Comparison of ENCODE assay signal across 9 cellular contexts in genomic region chr3:160707187-160707789, GRCh38. TPM values are rescaled to one million over a fixed set of nuclear protein-coding genes. Genes with fewer than 3 reads are reported as not detected.
A peak's percentile ranks its signal among the peaks of the same experiment; 100 is the strongest.
DNase-seq lines count a peak whose midpoint lies in the region; ATAC-seq lines count a peak whose summit lies in the region.
"Had no signal": no experiment of that assay in that cellular context is flagged by ENCODE, and none has a peak within 500 bp of the region (broad histone marks: within the 10 kb centered on the region; RNA-seq: fewer than 3 reads in every experiment).

No MANE protein-coding gene starts in this region.

- H2AFZ ChIP-seq in trophoblast cell (ENCODE audit: insufficient read depth, low read length, poor library complexity), result no peak overlapping the region

- no peaks in the 10 kb centered on the region for H3K4me1 ChIP-seq in trophoblast cell (ENCODE audit: control insufficient read depth in 1 of 2, insufficient read depth in 2 of 2, low read length in 2 of 2)

- intact Hi-C loops in activated CD4-positive, alpha-beta T cell treated with anti-CD3 and anti-CD28 coated beads, Interleukin-2, amount 10 ng/mL, durations not matched to agents 24 days and 14 days (cut with micrococcal nuclease), result loop anchor here (1.0 to 10.0 kb wide), 2 partner anchors 235 to 718 kb away; no protein-coding TSS in a partner anchor

- no peak overlapping the region for H2BK5ac ChIP-seq in trophoblast cell (ENCODE audit: low read depth, low read length, poor library complexity)

- H3K27ac Mint-ChIP-seq in activated CD4-positive, alpha-beta T cell treated with anti-CD3 and anti-CD28 coated beads, Interleukin-2, amount 10 ng/mL, durations not matched to agents 24 days and 14 days, result no peak overlapping the region
- H3K27ac Mint-ChIP-seq: stimulated activated naive CD8-positive, alpha-beta T cell treated with anti-CD3 and anti-CD28 coated beads, Interleukin-15, Interleukin-2, amounts not matched to agents 100 ng/mL and 50 ng/mL, for 24 hours had no signal

- no CpG with 5 or more reads among the region's 4 CpGs for WGBS in trophoblast cell (ENCODE audit: extremely low coverage, insufficient coverage, insufficient read length)

- H3K4ac ChIP-seq in trophoblast cell (ENCODE audit: low read depth, low read length), result no peak overlapping the region

- no peak overlapping the region for H2BK12ac ChIP-seq in trophoblast cell (ENCODE audit: low read length)

- no peak overlapping the region for H3K4me3 ChIP-seq in trophoblast cell (ENCODE audit: low read depth, low read length)

- no peak overlapping the region for H4K8ac ChIP-seq in trophoblast cell (ENCODE audit: low read depth, low read length)

- H3K79me1 ChIP-seq in trophoblast cell (ENCODE audit: low read length), result no peaks in the 10 kb centered on the region

- H2AK5ac ChIP-seq in trophoblast cell (ENCODE audit: low read length), result no peak overlapping the region

- no peak overlapping the region for H2BK120ac ChIP-seq in trophoblast cell (ENCODE audit: insufficient read depth, low read length, poor library complexity)

- no peak overlapping the region for H3K27ac ChIP-seq in trophoblast cell (ENCODE audit: low read depth, low read length)

- no peak overlapping the region for H4K12ac ChIP-seq in trophoblast cell (ENCODE audit: low read depth, low read length)

- DNase-seq in stimulated activated CD4-positive, alpha-beta T cell treated with anti-CD3 and anti-CD28 coated beads, Interleukin-4, amount 100 ng/mL, for 24 hours, result peak; percentile 41
- DNase-seq in stimulated activated CD4-positive, alpha-beta T cell treated with anti-CD3 and anti-CD28 coated beads, Interleukin-12 subunit alpha, Interleukin-12 subunit beta, amount 100 ng/mL, for 4 hours, result no peak
- DNase-seq in NCI-H2196 (lab: John Stamatoyannopoulos, UW; ENCODE audit: unreplicated experiment), result peak; percentile 79
- peak; percentile 76 for DNase-seq in activated CD4-positive, alpha-beta T cell treated with anti-CD3 and anti-CD28 coated beads, Interleukin-2, amount 10 ng/mL, durations not matched to agents 24 days and 14 days
- DNase-seq in foreskin melanocyte, result peak; percentile 32
- peak; percentile 22 to 68 for DNase-seq in trophoblast cell
- DNase-seq in GOT3 (lab: John Stamatoyannopoulos, UW), result no peak

- H3K27me3 ChIP-seq in trophoblast cell (ENCODE audit: insufficient read depth, low read length), result no peaks in the 10 kb centered on the region

- no peaks in the 10 kb centered on the region for H3K36me3 Mint-ChIP-seq in activated CD4-positive, alpha-beta T cell treated with anti-CD3 and anti-CD28 coated beads, Interleukin-2, amount 10 ng/mL, durations not matched to agents 24 days and 14 days (ENCODE audit: low read depth)

- no peak overlapping the region for H3K14ac ChIP-seq in trophoblast cell (ENCODE audit: low read length)

- no peaks in the 10 kb centered on the region for H3K9me3 ChIP-seq in trophoblast cell (ENCODE audit: insufficient read depth, low read depth, low read length)

- H3K4me3 Mint-ChIP-seq in activated CD4-positive, alpha-beta T cell treated with anti-CD3 and anti-CD28 coated beads, Interleukin-2, amount 10 ng/mL, durations not matched to agents 24 days and 14 days, result no peak overlapping the region
- H3K4me3 Mint-ChIP-seq: stimulated activated naive CD8-positive, alpha-beta T cell treated with anti-CD3 and anti-CD28 coated beads, Interleukin-15, Interleukin-2, amounts not matched to agents 100 ng/mL and 50 ng/mL, for 24 hours had no signal

- no peak overlapping the region for H4K91ac ChIP-seq in trophoblast cell (ENCODE audit: low read depth, low read length)

- H3K9me3 Mint-ChIP-seq in activated CD4-positive, alpha-beta T cell treated with anti-CD3 and anti-CD28 coated beads, Interleukin-2, amount 10 ng/mL, durations not matched to agents 24 days and 14 days, result no peaks in the 10 kb centered on the region
- H3K9me3 Mint-ChIP-seq: stimulated activated naive CD8-positive, alpha-beta T cell treated with anti-CD3 and anti-CD28 coated beads, Interleukin-15, Interleukin-2, amounts not matched to agents 100 ng/mL and 50 ng/mL, for 24 hours had no signal

- H3K27me3 Mint-ChIP-seq in activated CD4-positive, alpha-beta T cell treated with anti-CD3 and anti-CD28 coated beads, Interleukin-2, amount 10 ng/mL, durations not matched to agents 24 days and 14 days, result peaks cover 31% of the 10 kb centered on the region

- H3K4me2 ChIP-seq in trophoblast cell (ENCODE audit: low read length), result no peak overlapping the region

- no peaks in the 10 kb centered on the region for H3K4me1 Mint-ChIP-seq in activated CD4-positive, alpha-beta T cell treated with anti-CD3 and anti-CD28 coated beads, Interleukin-2, amount 10 ng/mL, durations not matched to agents 24 days and 14 days

- H3K9ac ChIP-seq in trophoblast cell (ENCODE audit: low read length), result no peak overlapping the region

- H3K23ac ChIP-seq in trophoblast cell (ENCODE audit: low read length), result no peak overlapping the region

- H3K79me2 ChIP-seq in trophoblast cell (ENCODE audit: control insufficient read depth, insufficient read depth, low read length, poor library complexity), result no peaks in the 10 kb centered on the region

- no peak overlapping the region for H3K18ac ChIP-seq in trophoblast cell (ENCODE audit: low read length)

- H3K36me3 ChIP-seq in trophoblast cell (ENCODE audit: control insufficient read depth in 1 of 2, insufficient read depth in 2 of 2, low read length in 2 of 2), result no peaks in the 10 kb centered on the region

- ATAC-seq in HG02763 (IDR thresholded peaks at IDR 0.05; ENCODE audit: unreplicated experiment), result peak; percentile 73

RNA-seq across cellular contexts. Expression of gene ARL14, which starts 30.3 kb away (rescaled TPM):
- total RNA-seq in activated CD4-positive, alpha-beta T cell treated with anti-CD3 and anti-CD28 coated beads, Interleukin-2, amount 10 ng/mL, durations not matched to agents 24 days and 14 days, result not detected in 2 replicates
- polyA plus RNA-seq in trophoblast cell (2013), result 0.04 and 0.07 TPM in 2 replicates

RNA-seq across cellular contexts. Expression of gene PPM1L, which starts 48.7 kb away (rescaled TPM):
- total RNA-seq in activated CD4-positive, alpha-beta T cell treated with anti-CD3 and anti-CD28 coated beads, Interleukin-2, amount 10 ng/mL, durations not matched to agents 24 days and 14 days, result 2.7 and 2.9 TPM in 2 replicates
- polyA plus RNA-seq in trophoblast cell (2013), result 3.1 and 3.4 TPM in 2 replicates

Comparison
In these comparisons a context has a peak if more than half of its experiments do, and no peak if none do; other contexts are left out.
1. DNase-seq: peak in stimulated activated CD4-positive, alpha-beta T cell treated with anti-CD3 and anti-CD28 coated beads, Interleukin-4, amount 100 ng/mL, for 24 hours (single experiment), NCI-H2196 (single experiment), activated CD4-positive, alpha-beta T cell treated with anti-CD3 and anti-CD28 coated beads, Interleukin-2, amount 10 ng/mL, durations not matched to agents 24 days and 14 days (single experiment), foreskin melanocyte (single experiment) and trophoblast cell (2 of 2); none in stimulated activated CD4-positive, alpha-beta T cell treated with anti-CD3 and anti-CD28 coated beads, Interleukin-12 subunit alpha, Interleukin-12 subunit beta, amount 100 ng/mL, for 4 hours (single experiment) and GOT3 (single experiment).